ENCODE assay signal across 24 cellular contexts in the genomic region with DNA sequence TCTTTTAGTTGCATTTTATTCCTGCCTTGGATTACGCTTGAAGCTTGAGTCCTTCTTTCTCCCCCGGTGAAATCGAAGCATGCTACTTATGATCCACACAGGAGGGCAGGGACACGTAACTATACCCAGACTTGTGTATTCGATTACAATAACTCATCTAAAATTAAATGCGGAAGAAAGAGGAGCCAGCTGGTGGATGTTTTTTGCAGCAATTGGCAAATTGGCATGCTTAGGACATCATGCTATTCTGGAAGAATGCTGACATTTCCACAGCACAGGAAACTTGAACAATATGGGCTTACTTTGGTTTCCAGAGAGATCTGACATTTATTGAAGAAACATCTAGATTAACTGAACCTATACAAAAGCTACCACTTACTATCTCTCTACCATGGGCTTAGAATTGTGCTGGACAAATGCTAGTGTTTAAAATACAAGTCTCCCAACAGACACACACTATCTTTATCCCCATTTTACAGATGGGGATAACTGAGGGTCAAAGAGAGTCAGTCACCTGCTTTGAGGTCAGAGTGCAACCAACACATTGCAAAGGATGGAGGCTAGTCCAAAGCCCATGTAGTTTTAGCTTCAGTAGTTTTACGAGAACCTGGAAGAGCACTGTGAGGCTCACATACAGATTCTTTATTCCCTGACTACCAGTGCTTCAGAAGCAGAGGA.
"Had no signal": no experiment of that assay in that cellular context is flagged by ENCODE, and none has a peak within 500 bp of the region (broad histone marks: within the 10 kb centered on the region; RNA-seq: fewer than 3 reads in every experiment).

No MANE protein-coding gene starts in this region.

- H3K27me3 ChIP-seq: MG63, Peyer's patch, SJSA1 had no signal

- H3K4me1 ChIP-seq: Peyer's patch had no signal

- ATAC-seq: activated CD8-positive, alpha-beta memory T cell treated with anti-CD3 and anti-CD28 coated beads, Interleukin-2, amount 10 ng/mL, durations not matched to agents 7 days and 5 days; activated T-cell treated with anti-CD3 and anti-CD28 coated beads, Interleukin-2, amount 50 U/mL, for 4 hours; activated T-helper 17 cell treated with anti-CD3 and anti-CD28 coated beads, Interleukin-2, amount 50 U/mL, for 72 hours; SK-N-SH treated with all-trans-retinoic acid at 6 μM for 48 hours had no signal

- H3K4me3 ChIP-seq: MG63, Peyer's patch, SJSA1 had no signal

- H3K36me3 ChIP-seq: MG63 had no signal

- DNase-seq: activated B cell treated with CpG ODN at 0.5 μM for 24 hours; activated CD4-positive, alpha-beta T cell treated with anti-CD3 and anti-CD28 coated beads for 1 hour; activated CD4-positive, alpha-beta T cell treated with anti-CD3 and anti-CD28 coated beads, Interleukin-2, amount 10 ng/mL, durations not matched to agents 24 days and 14 days; activated CD4-positive, alpha-beta T cell treated with anti-CD3 and anti-CD28 coated beads, Interleukin-2, amount 50 U/mL, for 48 hours; activated CD8-positive, alpha-beta memory T cell treated with anti-CD3 and anti-CD28 coated beads, Interleukin-2, amount 10 ng/mL, durations not matched to agents 7 days and 5 days; activated gamma-delta T cell; activated naive CD4-positive, alpha-beta T cell treated with anti-CD3 and anti-CD28 coated beads for 36 hours; activated T-cell treated with anti-CD3 and anti-CD28 coated beads, Interleukin-2, amount 50 U/mL, for 4 hours; MG63; MV-4-11; NCI-H1092 treated with DMSO at 0.1 percent for 48 hours; NCI-H1436; NCI-H1694 treated with DMSO at 0.1 percent for 48 hours; NCI-H2081; NCI-H510A treated with DMSO at 0.1 percent for 48 hours; NCI-H69; NK-92 treated with Interleukin-12 subunit alpha and Interleukin-12 subunit beta, amount 100 ng/mL, for 24 hours; Peyer's patch; SHP77; SW 1271 had no signal

- H3K9me3 ChIP-seq: MG63, Peyer's patch, SJSA1 had no signal

- H3K27ac ChIP-seq: Peyer's patch, RWPE1, SJSA1 had no signal
